Comparison of ENCODE assay signal across 1 cellular context in the genomic region with DNA sequence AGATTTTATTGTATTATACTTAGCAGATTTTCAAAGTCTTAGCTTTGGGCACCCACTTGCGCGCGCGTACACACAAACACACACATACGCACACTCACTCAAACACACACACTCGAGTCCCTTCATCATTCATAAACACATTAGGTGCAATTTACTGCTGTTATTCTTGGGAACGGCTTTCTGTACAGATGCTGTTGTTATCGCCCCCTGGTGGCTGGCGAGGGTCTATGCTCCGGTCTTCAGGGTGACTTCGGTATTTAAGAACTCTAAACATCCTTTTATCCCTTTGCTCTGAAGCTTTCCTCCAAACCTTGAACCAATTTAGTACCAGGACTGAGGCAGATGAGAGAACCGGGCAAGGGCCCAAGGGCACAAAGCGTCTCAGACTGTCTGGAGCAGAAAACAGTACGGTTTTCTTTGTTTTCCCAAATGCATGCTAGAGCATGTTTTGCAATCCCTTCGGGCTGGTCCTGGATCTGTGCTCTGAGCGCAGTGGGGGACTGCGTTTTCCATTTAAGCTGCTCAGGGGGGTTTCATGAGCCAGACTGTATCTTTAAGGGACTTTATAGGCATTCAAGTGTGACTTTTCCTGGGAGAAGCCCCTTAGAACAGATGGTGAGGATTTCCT.
TF ChIP-seq lines count a peak whose summit lies in the region.

No MANE protein-coding gene starts in this region.

TF ChIP-seq in GM23338, 12 proteins besides CTCF, POLR2A, EP300 and RAD21 (continued from another document):
- TF ChIP-seq, protein P1, sequence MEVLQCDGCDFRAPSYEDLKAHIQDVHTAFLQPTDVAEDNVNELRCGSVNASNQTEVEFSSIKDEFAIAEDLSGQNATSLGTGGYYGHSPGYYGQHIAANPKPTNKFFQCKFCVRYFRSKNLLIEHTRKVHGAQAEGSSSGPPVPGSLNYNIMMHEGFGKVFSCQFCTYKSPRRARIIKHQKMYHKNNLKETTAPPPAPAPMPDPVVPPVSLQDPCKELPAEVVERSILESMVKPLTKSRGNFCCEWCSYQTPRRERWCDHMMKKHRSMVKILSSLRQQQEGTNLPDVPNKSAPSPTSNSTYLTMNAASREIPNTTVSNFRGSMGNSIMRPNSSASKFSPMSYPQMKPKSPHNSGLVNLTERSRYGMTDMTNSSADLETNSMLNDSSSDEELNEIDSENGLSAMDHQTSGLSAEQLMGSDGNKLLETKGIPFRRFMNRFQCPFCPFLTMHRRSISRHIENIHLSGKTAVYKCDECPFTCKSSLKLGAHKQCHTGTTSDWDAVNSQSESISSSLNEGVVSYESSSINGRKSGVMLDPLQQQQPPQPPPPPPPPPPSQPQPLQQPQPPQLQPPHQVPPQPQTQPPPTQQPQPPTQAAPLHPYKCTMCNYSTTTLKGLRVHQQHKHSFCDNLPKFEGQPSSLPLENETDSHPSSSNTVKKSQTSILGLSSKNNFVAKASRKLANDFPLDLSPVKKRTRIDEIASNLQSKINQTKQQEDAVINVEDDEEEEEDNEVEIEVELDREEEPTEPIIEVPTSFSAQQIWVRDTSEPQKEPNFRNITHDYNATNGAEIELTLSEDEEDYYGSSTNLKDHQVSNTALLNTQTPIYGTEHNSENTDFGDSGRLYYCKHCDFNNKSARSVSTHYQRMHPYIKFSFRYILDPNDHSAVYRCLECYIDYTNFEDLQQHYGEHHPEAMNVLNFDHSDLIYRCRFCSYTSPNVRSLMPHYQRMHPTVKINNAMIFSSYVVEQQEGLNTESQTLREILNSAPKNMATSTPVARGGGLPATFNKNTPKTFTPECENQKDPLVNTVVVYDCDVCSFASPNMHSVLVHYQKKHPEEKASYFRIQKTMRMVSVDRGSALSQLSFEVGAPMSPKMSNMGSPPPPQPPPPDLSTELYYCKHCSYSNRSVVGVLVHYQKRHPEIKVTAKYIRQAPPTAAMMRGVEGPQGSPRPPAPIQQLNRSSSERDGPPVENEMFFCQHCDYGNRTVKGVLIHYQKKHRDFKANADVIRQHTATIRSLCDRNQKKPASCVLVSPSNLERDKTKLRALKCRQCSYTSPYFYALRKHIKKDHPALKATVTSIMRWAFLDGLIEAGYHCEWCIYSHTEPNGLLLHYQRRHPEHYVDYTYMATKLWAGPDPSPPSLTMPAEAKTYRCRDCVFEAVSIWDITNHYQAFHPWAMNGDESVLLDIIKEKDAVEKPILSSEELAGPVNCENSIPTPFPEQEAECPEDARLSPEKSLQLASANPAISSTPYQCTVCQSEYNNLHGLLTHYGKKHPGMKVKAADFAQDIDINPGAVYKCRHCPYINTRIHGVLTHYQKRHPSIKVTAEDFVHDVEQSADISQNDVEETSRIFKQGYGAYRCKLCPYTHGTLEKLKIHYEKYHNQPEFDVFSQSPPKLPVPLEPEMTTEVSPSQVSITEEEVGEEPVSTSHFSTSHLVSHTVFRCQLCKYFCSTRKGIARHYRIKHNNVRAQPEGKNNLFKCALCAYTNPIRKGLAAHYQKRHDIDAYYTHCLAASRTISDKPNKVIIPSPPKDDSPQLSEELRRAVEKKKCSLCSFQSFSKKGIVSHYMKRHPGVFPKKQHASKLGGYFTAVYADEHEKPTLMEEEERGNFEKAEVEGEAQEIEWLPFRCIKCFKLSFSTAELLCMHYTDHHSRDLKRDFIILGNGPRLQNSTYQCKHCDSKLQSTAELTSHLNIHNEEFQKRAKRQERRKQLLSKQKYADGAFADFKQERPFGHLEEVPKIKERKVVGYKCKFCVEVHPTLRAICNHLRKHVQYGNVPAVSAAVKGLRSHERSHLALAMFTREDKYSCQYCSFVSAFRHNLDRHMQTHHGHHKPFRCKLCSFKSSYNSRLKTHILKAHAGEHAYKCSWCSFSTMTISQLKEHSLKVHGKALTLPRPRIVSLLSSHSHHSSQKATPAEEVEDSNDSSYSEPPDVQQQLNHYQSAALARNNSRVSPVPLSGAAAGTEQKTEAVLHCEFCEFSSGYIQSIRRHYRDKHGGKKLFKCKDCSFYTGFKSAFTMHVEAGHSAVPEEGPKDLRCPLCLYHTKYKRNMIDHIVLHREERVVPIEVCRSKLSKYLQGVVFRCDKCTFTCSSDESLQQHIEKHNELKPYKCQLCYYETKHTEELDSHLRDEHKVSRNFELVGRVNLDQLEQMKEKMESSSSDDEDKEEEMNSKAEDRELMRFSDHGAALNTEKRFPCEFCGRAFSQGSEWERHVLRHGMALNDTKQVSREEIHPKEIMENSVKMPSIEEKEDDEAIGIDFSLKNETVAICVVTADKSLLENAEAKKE (CRISPR knock-in tag; IDR thresholded peaks at IDR 0.05), result no peak
- TF ChIP-seq EZH2phosphoT487 (IDR thresholded peaks at IDR 0.05; ENCODE audit: unreplicated experiment) (no peak), JUNB (IDR thresholded peaks at IDR 0.05; ENCODE audit: unreplicated experiment) (no peak), ZNF114 (CRISPR knock-in tag; IDR thresholded peaks at IDR 0.05) (no peak), EZH2 (IDR thresholded peaks at IDR 0.05; ENCODE audit: low read depth, unreplicated experiment) (no peak), POLR2AphosphoS5 (IDR thresholded peaks at IDR 0.05; ENCODE audit: low read depth) (no peak), NANOG (IDR thresholded peaks at IDR 0.05; ENCODE audit: borderline replicate concordance) (no peak), CREB1 (CRISPR knock-in tag; IDR thresholded peaks at IDR 0.05; ENCODE audit: low read depth) (no peak)
TF ChIP-seq in GM23338: peak in this region for 0.
